Comparison of ENCODE assay signal across 29 cellular contexts in the genomic region with DNA sequence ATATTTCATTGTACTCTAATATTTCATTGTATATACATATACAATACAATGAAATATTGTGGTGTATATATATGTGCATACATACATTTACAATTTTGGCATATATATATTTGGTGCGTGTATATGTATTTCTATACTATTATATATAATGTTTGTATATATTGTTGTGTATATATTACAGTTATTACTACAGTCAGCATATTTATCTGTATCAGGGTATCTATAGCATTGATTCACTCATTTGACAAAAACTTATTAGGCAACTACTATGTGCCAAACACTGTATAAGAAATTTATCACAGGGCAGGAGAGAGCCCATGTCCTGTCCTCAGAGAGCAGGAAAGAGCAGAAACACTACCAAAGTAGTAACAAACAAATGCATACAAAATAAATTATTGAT.
"Had no signal": no experiment of that assay in that cellular context is flagged by ENCODE, and none has a peak within 500 bp of the region (broad histone marks: within the 10 kb centered on the region; RNA-seq: fewer than 3 reads in every experiment).

No MANE protein-coding gene starts in this region.

- DNase-seq: stimulated activated CD4-positive, alpha-beta T cell treated with anti-CD3 and anti-CD28 coated beads, Interleukin-2, amount 100 ng/mL, for 48 hours; stimulated activated CD4-positive, alpha-beta T cell treated with anti-CD3 and anti-CD28 coated beads, Interleukin-4, amount 100 ng/mL, for 1 hour; stimulated activated CD4-positive, alpha-beta T cell treated with anti-CD3 and anti-CD28 coated beads, Interleukin-4, amount 100 ng/mL, for 24 hours; stimulated activated CD4-positive, alpha-beta T cell treated with anti-CD3 and anti-CD28 coated beads, Interleukin-4, amount 100 ng/mL, for 4 hours; stimulated activated CD8-positive, alpha-beta memory T cell treated with anti-CD3 and anti-CD28 coated beads, Interleukin-4, amount 100 ng/mL, for 48 hours; stimulated activated naive B cell treated with anti-CD40 and anti-IgM and Interleukin-4, amounts not matched to agents 10 μg/mL and 1 μg/mL and 100 μg/mL, for 72 hours; stimulated activated naive CD4-positive, alpha-beta T cell; stimulated activated naive CD4-positive, alpha-beta T cell treated with Interleukin-2 at 50 U/mL for 16 hours; stimulated activated naive CD8-positive, alpha-beta T cell treated with anti-CD3 and anti-CD28 coated beads, Interleukin-15, amount 100 ng/mL, for 72 hours; stimulated activated naive CD8-positive, alpha-beta T cell treated with anti-CD3 and anti-CD28 coated beads, Interleukin-15, Interleukin-2, amounts not matched to agents 100 U/mL and 50 U/mL, for 24 hours; stomach; substantia nigra; testis; thyroid gland; tibial artery; transverse colon; trophoblast cell; upper lobe of left lung; upper lobe of right lung; uterus had no signal

- H3K27ac Mint-ChIP-seq: stimulated activated effector memory CD8-positive, alpha-beta T cell treated with anti-CD3 and anti-CD28 coated beads, Interleukin-12 subunit alpha, Interleukin-12 subunit beta, amount 100 ng/mL, for 72 hours; stimulated activated memory B cell treated with anti-CD40 and anti-IgM and Interleukin-4, amounts not matched to agents 10 μg/mL and 1 μg/mL and 100 μg/mL, for 72 hours; stimulated activated naive B cell treated with anti-CD40 and anti-IgM and Interleukin-4, amounts not matched to agents 10 μg/mL and 1 μg/mL and 100 μg/mL, for 72 hours; stimulated activated naive CD8-positive, alpha-beta T cell treated with anti-CD3 and anti-CD28 coated beads, Interleukin-15, amount 100 ng/mL, for 72 hours; stimulated activated naive CD8-positive, alpha-beta T cell treated with anti-CD3 and anti-CD28 coated beads, Interleukin-15, Interleukin-2, amounts not matched to agents 100 ng/mL and 50 ng/mL, for 24 hours; type B pancreatic cell had no signal

- H3K36me3 ChIP-seq: stomach, suprapubic skin, thoracic aorta, thyroid gland, tibial artery, tibial nerve, transverse colon, upper lobe of left lung, upper lobe of right lung, uterus, vagina had no signal

- H3K4me3 Mint-ChIP-seq: stimulated activated effector memory CD8-positive, alpha-beta T cell treated with anti-CD3 and anti-CD28 coated beads, Interleukin-12 subunit alpha, Interleukin-12 subunit beta, amount 100 ng/mL, for 72 hours; stimulated activated memory B cell treated with anti-CD40 and anti-IgM and Interleukin-4, amounts not matched to agents 10 μg/mL and 1 μg/mL and 100 μg/mL, for 72 hours; stimulated activated naive B cell treated with anti-CD40 and anti-IgM and Interleukin-4, amounts not matched to agents 10 μg/mL and 1 μg/mL and 100 μg/mL, for 72 hours; stimulated activated naive CD8-positive, alpha-beta T cell treated with anti-CD3 and anti-CD28 coated beads, Interleukin-15, amount 100 ng/mL, for 72 hours; stimulated activated naive CD8-positive, alpha-beta T cell treated with anti-CD3 and anti-CD28 coated beads, Interleukin-15, Interleukin-2, amounts not matched to agents 100 ng/mL and 50 ng/mL, for 24 hours; type B pancreatic cell had no signal

- H3K9me3 ChIP-seq: stomach, suprapubic skin, testis, thoracic aorta, thyroid gland, tibial artery, tibial nerve, transverse colon, upper lobe of left lung, upper lobe of right lung, uterus, vagina had no signal

- H3K36me3 Mint-ChIP-seq: stimulated activated effector memory CD8-positive, alpha-beta T cell treated with anti-CD3 and anti-CD28 coated beads, Interleukin-12 subunit alpha, Interleukin-12 subunit beta, amount 100 ng/mL, for 72 hours; stimulated activated memory B cell treated with anti-CD40 and anti-IgM and Interleukin-4, amounts not matched to agents 10 μg/mL and 1 μg/mL and 100 μg/mL, for 72 hours; stimulated activated naive B cell treated with anti-CD40 and anti-IgM and Interleukin-4, amounts not matched to agents 10 μg/mL and 1 μg/mL and 100 μg/mL, for 72 hours; type B pancreatic cell had no signal

- H3K4me1 ChIP-seq: stomach, testis, thyroid gland, tibial artery, transverse colon, upper lobe of left lung, upper lobe of right lung, uterus, vagina had no signal

- H3K27me3 Mint-ChIP-seq: stimulated activated memory B cell treated with anti-CD40 and anti-IgM and Interleukin-4, amounts not matched to agents 10 μg/mL and 1 μg/mL and 100 μg/mL, for 72 hours; stimulated activated naive B cell treated with anti-CD40 and anti-IgM and Interleukin-4, amounts not matched to agents 10 μg/mL and 1 μg/mL and 100 μg/mL, for 72 hours; stimulated activated naive CD8-positive, alpha-beta T cell treated with anti-CD3 and anti-CD28 coated beads, Interleukin-15, amount 100 ng/mL, for 72 hours; stimulated activated naive CD8-positive, alpha-beta T cell treated with anti-CD3 and anti-CD28 coated beads, Interleukin-15, Interleukin-2, amounts not matched to agents 100 ng/mL and 50 ng/mL, for 24 hours; type B pancreatic cell had no signal

- H3K27ac ChIP-seq: stomach, suprapubic skin, testis, thoracic aorta, thyroid gland, tibial artery, tibial nerve, transverse colon, upper lobe of left lung, upper lobe of right lung, uterus, vagina had no signal

- FAIRE-seq: urothelium cell line had no signal

- H3K4me3 ChIP-seq: stomach, suprapubic skin, testis, thoracic aorta, thyroid gland, tibial artery, tibial nerve, transverse colon, upper lobe of left lung, upper lobe of right lung, uterus, vagina had no signal

- H3K4me1 Mint-ChIP-seq: stimulated activated effector memory CD8-positive, alpha-beta T cell treated with anti-CD3 and anti-CD28 coated beads, Interleukin-12 subunit alpha, Interleukin-12 subunit beta, amount 100 ng/mL, for 72 hours; stimulated activated memory B cell treated with anti-CD40 and anti-IgM and Interleukin-4, amounts not matched to agents 10 μg/mL and 1 μg/mL and 100 μg/mL, for 72 hours; stimulated activated naive B cell treated with anti-CD40 and anti-IgM and Interleukin-4, amounts not matched to agents 10 μg/mL and 1 μg/mL and 100 μg/mL, for 72 hours; stimulated activated naive CD8-positive, alpha-beta T cell treated with anti-CD3 and anti-CD28 coated beads, Interleukin-15, amount 100 ng/mL, for 72 hours had no signal

- H3K27me3 ChIP-seq: stomach, suprapubic skin, testis, thyroid gland, tibial artery, tibial nerve, transverse colon, upper lobe of left lung, upper lobe of right lung, uterus, vagina had no signal

- ATAC-seq: stimulated activated effector memory CD8-positive, alpha-beta T cell treated with anti-CD3 and anti-CD28 coated beads, Interleukin-12 subunit alpha, Interleukin-12 subunit beta, amount 100 ng/mL, for 72 hours; stimulated activated memory B cell treated with anti-CD40 and anti-IgM and Interleukin-4, amounts not matched to agents 10 μg/mL and 1 μg/mL and 100 μg/mL, for 72 hours; stimulated activated naive B cell treated with anti-CD40 and anti-IgM and Interleukin-4, amounts not matched to agents 10 μg/mL and 1 μg/mL and 100 μg/mL, for 72 hours; stimulated activated naive CD8-positive, alpha-beta T cell treated with anti-CD3 and anti-CD28 coated beads, Interleukin-15, amount 100 ng/mL, for 72 hours; stimulated activated naive CD8-positive, alpha-beta T cell treated with anti-CD3 and anti-CD28 coated beads, Interleukin-15, Interleukin-2, amounts not matched to agents 100 U/mL and 50 U/mL, for 24 hours; upper lobe of right lung had no signal
